In the genomic region with DNA sequence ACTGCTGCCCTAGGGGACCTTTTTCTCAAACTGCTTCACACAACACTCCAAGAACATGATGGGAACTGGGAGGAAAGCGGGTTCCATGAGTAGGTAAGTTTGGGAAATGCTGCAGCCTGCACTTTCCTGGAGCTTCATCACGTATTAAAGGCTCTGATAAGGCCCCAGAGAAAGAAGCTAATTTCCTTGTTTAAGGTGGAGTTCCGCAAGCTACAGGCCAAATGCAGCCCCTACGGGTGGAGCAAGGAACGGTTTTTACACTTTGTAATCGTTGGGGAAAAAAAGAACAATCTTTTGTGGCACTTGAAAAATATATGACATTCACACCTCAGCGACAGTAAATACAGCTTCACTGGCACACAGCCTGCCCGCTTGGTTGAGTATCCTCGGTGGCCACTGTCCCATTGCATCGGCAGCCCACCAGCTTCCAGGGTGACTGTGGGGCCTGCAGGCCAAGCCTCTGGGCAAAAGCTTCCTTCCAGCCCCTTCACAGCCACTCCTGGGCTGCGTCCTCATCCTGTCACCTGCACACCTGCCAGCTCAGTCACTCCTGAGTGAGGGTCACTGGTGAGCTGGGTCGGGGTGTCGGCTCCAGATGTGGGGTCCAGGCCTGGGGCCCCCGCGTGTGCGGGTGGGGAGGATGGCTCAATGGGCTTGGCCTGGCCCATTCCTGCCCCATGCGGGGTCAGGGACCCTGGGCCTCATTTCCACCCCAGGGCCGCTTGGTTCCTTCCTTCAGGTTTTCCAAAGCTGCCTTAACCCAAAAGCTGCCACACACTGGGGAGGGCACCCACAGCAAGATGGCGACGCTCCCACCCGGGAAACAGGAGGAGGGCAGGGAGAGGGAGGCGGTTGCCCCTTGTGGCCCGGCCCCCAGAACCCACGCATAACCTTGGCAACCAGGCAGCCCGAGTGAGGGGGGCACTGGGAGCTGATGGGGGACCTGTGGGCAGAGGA, we compare ENCODE assay signal across 2 cellular contexts.
TF ChIP-seq lines count a peak whose summit lies in the region.

No MANE protein-coding gene starts in this region.

TF ChIP-seq in SK-N-SH, 30 proteins besides CTCF, POLR2A, EP300 and RAD21:
- TF ChIP-seq GABPA (IDR thresholded peaks at IDR 0.05; ENCODE audit: low read depth) (no peak), TCF12 (IDR thresholded peaks at IDR 0.05) (no peak), ELF1 (IDR thresholded peaks at IDR 0.05) (no peak), JUND (IDR thresholded peaks at IDR 0.05) (no peak), EZH2phosphoT487 (IDR thresholded peaks at IDR 0.05; ENCODE audit: borderline replicate concordance, low read depth) (no peak), POLR2AphosphoS5 (IDR thresholded peaks at IDR 0.05; ENCODE audit: low read depth, low read length) (no peak), MEF2A (IDR thresholded peaks at IDR 0.05; ENCODE audit: borderline replicate concordance, low read depth) (no peak), GATA2 (CRISPR knock-in tag; IDR thresholded peaks at IDR 0.05) (no peak)
- TF ChIP-seq, protein P1, sequence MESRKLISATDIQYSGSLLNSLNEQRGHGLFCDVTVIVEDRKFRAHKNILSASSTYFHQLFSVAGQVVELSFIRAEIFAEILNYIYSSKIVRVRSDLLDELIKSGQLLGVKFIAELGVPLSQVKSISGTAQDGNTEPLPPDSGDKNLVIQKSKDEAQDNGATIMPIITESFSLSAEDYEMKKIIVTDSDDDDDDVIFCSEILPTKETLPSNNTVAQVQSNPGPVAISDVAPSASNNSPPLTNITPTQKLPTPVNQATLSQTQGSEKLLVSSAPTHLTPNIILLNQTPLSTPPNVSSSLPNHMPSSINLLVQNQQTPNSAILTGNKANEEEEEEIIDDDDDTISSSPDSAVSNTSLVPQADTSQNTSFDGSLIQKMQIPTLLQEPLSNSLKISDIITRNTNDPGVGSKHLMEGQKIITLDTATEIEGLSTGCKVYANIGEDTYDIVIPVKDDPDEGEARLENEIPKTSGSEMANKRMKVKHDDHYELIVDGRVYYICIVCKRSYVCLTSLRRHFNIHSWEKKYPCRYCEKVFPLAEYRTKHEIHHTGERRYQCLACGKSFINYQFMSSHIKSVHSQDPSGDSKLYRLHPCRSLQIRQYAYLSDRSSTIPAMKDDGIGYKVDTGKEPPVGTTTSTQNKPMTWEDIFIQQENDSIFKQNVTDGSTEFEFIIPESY (IDR thresholded peaks at IDR 0.05; ENCODE audit: borderline replicate concordance, low read depth), result no peak
- TF ChIP-seq, protein P2, sequence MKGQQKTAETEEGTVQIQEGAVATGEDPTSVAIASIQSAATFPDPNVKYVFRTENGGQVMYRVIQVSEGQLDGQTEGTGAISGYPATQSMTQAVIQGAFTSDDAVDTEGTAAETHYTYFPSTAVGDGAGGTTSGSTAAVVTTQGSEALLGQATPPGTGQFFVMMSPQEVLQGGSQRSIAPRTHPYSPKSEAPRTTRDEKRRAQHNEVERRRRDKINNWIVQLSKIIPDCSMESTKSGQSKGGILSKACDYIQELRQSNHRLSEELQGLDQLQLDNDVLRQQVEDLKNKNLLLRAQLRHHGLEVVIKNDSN (IDR thresholded peaks at IDR 0.05; ENCODE audit: borderline replicate concordance, low read depth), result no peak

TF ChIP-seq in SK-N-SH treated with all-trans-retinoic acid at 6 μM for 48 hours, 23 proteins besides CTCF, POLR2A, EP300 and RAD21:
- TF ChIP-seq ZFP3 (CRISPR knock-in tag; IDR thresholded peaks at IDR 0.05) (no peak), TOX (CRISPR knock-in tag; IDR thresholded peaks at IDR 0.05; ENCODE audit: borderline replicate concordance) (no peak), ZFP30 (CRISPR knock-in tag; IDR thresholded peaks at IDR 0.05) (no peak), ISL1 (CRISPR knock-in tag; IDR thresholded peaks at IDR 0.05) (no peak), ZNF8 (CRISPR knock-in tag; IDR thresholded peaks at IDR 0.05) (no peak), PPARA (CRISPR knock-in tag; IDR thresholded peaks at IDR 0.05; ENCODE audit: borderline replicate concordance) (no peak), ARNTL (CRISPR knock-in tag; IDR thresholded peaks at IDR 0.05; ENCODE audit: borderline replicate concordance, low read depth) (no peak), TCF4 (CRISPR knock-in tag; IDR thresholded peaks at IDR 0.05; ENCODE audit: borderline replicate concordance) (no peak), ZNF565 (CRISPR knock-in tag; conservative IDR thresholded peaks at IDR 0.05; ENCODE audit: low read depth) (no peak), GLIS3 (CRISPR knock-in tag; IDR thresholded peaks at IDR 0.05) (no peak), ZC3H10 (CRISPR knock-in tag; IDR thresholded peaks at IDR 0.05) (no peak), SNAI2 (CRISPR knock-in tag; IDR thresholded peaks at IDR 0.05) (no peak), ESRRG (CRISPR knock-in tag; IDR thresholded peaks at IDR 0.05) (no peak), POU6F1 (CRISPR knock-in tag; IDR thresholded peaks at IDR 0.05; ENCODE audit: borderline replicate concordance, low read depth) (no peak), RARB (CRISPR knock-in tag; IDR thresholded peaks at IDR 0.05) (no peak), PATZ1 (CRISPR knock-in tag; IDR thresholded peaks at IDR 0.05; ENCODE audit: borderline replicate concordance) (no peak), CSDC2 (CRISPR knock-in tag; IDR thresholded peaks at IDR 0.05) (no peak)
- TF ChIP-seq, protein P3, sequence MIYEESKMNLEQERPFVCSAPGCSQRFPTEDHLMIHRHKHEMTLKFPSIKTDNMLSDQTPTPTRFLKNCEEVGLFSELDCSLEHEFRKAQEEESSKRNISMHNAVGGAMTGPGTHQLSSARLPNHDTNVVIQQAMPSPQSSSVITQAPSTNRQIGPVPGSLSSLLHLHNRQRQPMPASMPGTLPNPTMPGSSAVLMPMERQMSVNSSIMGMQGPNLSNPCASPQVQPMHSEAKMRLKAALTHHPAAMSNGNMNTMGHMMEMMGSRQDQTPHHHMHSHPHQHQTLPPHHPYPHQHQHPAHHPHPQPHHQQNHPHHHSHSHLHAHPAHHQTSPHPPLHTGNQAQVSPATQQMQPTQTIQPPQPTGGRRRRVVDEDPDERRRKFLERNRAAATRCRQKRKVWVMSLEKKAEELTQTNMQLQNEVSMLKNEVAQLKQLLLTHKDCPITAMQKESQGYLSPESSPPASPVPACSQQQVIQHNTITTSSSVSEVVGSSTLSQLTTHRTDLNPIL (CRISPR knock-in tag; IDR thresholded peaks at IDR 0.05; ENCODE audit: low read depth), result no peak
- TF ChIP-seq, protein P4, sequence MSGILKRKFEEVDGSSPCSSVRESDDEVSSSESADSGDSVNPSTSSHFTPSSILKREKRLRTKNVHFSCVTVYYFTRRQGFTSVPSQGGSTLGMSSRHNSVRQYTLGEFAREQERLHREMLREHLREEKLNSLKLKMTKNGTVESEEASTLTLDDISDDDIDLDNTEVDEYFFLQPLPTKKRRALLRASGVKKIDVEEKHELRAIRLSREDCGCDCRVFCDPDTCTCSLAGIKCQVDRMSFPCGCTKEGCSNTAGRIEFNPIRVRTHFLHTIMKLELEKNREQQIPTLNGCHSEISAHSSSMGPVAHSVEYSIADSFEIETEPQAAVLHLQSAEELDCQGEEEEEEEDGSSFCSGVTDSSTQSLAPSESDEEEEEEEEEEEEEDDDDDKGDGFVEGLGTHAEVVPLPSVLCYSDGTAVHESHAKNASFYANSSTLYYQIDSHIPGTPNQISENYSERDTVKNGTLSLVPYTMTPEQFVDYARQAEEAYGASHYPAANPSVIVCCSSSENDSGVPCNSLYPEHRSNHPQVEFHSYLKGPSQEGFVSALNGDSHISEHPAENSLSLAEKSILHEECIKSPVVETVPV (CRISPR knock-in tag; IDR thresholded peaks at IDR 0.05), result no peak
TF ChIP-seq in SK-N-SH treated with all-trans-retinoic acid at 6 μM for 48 hours: peak in this region for 0.
